22 cellular contexts compared by ENCODE assay signal in the genomic region with DNA sequence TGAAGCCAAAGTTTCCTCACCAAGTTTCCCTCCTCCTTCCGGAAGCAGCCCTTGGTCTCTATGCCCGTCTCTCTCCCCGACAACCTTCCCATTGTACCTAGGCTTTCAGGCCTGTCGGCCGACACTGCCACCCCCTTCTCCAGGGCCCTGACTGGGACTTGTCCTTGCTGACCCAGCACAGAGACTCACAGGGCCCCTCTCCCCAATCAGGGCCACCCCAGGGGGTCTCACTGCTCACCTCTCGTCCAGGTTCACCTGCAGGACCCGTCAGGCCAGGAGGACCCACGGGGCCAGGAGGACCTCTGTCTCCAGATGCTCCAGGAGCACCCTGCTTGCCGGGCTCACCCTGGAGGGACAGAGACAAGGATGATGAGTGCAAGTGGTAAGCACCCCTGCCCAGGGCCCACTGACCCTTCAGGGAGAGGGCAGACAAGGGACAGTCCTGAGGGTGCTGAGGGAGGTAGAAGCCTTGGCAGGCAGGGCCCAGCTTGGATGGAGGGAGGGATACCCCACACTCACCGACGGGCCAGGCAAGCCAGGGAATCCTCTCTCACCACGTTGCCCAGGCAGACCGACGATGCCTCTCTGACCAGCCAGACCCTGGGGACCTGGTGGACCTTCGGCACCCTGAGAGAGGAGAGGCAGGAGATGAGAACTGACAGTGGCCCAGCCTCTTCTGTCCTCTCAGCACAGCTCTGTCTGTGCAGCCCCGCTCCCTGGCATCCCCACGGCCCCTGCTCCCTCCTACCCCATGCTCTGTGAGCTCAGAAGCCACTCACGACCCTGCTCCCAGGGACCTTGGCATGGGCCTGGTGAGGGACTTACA. TPM values are rescaled to one million over a fixed set of nuclear protein-coding genes. Genes with fewer than 3 reads are reported as not detected.
"Had no signal": no experiment of that assay in that cellular context is flagged by ENCODE, and none has a peak within 500 bp of the region (broad histone marks: within the 10 kb centered on the region; RNA-seq: fewer than 3 reads in every experiment).

No MANE protein-coding gene starts in this region.

- H3K27ac ChIP-seq: brain microvascular endothelial cell, Peyer's patch, RWPE1, SJSA1 had no signal

- H3K4me1 Mint-ChIP-seq: activated naive CD8-positive, alpha-beta T cell treated with anti-CD3 and anti-CD28 coated beads for 36 hours had no signal

- H3K27ac Mint-ChIP-seq: activated CD8-positive, alpha-beta T cell treated with anti-CD3 and anti-CD28 coated beads for 36 hours; activated naive CD8-positive, alpha-beta T cell treated with anti-CD3 and anti-CD28 coated beads for 36 hours had no signal

- H3K36me3 ChIP-seq: brain microvascular endothelial cell, Peyer's patch, SJSA1 had no signal

- H3K4me3 ChIP-seq: Peyer's patch, SJSA1 had no signal

- DNase-seq: activated CD4-positive, alpha-beta T cell treated with anti-CD3 and anti-CD28 coated beads for 4 hours; activated CD8-positive, alpha-beta memory T cell treated with anti-CD3 and anti-CD28 coated beads, Interleukin-2, amount 50 U/mL, for 48 hours; activated CD8-positive, alpha-beta T cell treated with anti-CD3 and anti-CD28 coated beads for 36 hours; activated naive CD8-positive, alpha-beta T cell treated with anti-CD3 and anti-CD28 coated beads for 36 hours; activated T-cell treated with anti-CD3 and anti-CD28 coated beads, Interleukin-2, amount 50 U/mL, for 1 hour; brain microvascular endothelial cell; MM.1S; NCI-H1105 treated with DMSO at 0.1 percent for 48 hours; NCI-H1436 treated with DMSO at 0.1 percent for 48 hours; NCI-H187; NCI-H2081; NCI-H510A treated with DMSO at 0.1 percent for 48 hours; NCI-H69; NK-92 treated with Interleukin-12 subunit alpha and Interleukin-12 subunit beta, amount 100 ng/mL, for 24 hours; OCI-M1; Peyer's patch; Right ventricle myocardium superior had no signal

- H3K27me3 Mint-ChIP-seq: activated naive CD8-positive, alpha-beta T cell treated with anti-CD3 and anti-CD28 coated beads for 36 hours had no signal

- H3K36me3 Mint-ChIP-seq: activated naive CD8-positive, alpha-beta T cell treated with anti-CD3 and anti-CD28 coated beads for 36 hours had no signal

- H3K9me3 ChIP-seq: Peyer's patch, SJSA1 had no signal

- H3K9me3 Mint-ChIP-seq: activated CD8-positive, alpha-beta T cell treated with anti-CD3 and anti-CD28 coated beads for 36 hours; activated naive CD8-positive, alpha-beta T cell treated with anti-CD3 and anti-CD28 coated beads for 36 hours; T-helper 1 cell treated with Interleukin-12 subunit alpha and Interleukin-12 subunit beta and Interleukin-4 antibody, amounts not matched to agents 30 μg/mL and 1 μg/mL, for 36 hours had no signal

- ATAC-seq: activated CD4-positive, CD25-positive, alpha-beta regulatory T cell treated with anti-CD3 and anti-CD28 coated beads, Interleukin-2, amount 50 U/mL, for 24 hours; activated CD8-positive, alpha-beta T cell treated with anti-CD3 and anti-CD28 coated beads for 36 hours; SK-N-SH treated with all-trans-retinoic acid at 6 μM for 48 hours had no signal

- H3K4me3 Mint-ChIP-seq: activated CD8-positive, alpha-beta T cell treated with anti-CD3 and anti-CD28 coated beads for 36 hours; activated naive CD8-positive, alpha-beta T cell treated with anti-CD3 and anti-CD28 coated beads for 36 hours; T-helper 1 cell treated with Interleukin-12 subunit alpha and Interleukin-12 subunit beta and Interleukin-4 antibody, amounts not matched to agents 30 μg/mL and 1 μg/mL, for 36 hours had no signal

- H3K4me1 ChIP-seq: SJSA1 had no signal

- H3K27me3 ChIP-seq: brain microvascular endothelial cell, Peyer's patch, SJSA1 had no signal

RNA-seq across cellular contexts. Expression of a gene that starts 26.3 kb away (rescaled TPM):
- total RNA-seq: Right ventricle myocardium superior, SJSA1 had no signal
